ENCODE assay signal across 9 cellular contexts in genomic region chr1:182784556-182785171, GRCh38. TPM values are rescaled to one million over a fixed set of nuclear protein-coding genes. Genes with fewer than 3 reads are reported as not detected.
DNase-seq lines count a peak whose midpoint lies in the region; ATAC-seq and TF ChIP-seq lines count a peak whose summit lies in the region.
"Had no signal": no experiment of that assay in that cellular context is flagged by ENCODE, and none has a peak within 500 bp of the region (broad histone marks: within the 10 kb centered on the region; RNA-seq: fewer than 3 reads in every experiment).

No MANE protein-coding gene starts in this region.

- in situ Hi-C loops in SK-MEL-5 (cut with HindIII; ENCODE audit: low pct_unique_long_range_greater_than_20kb, low sequenced_read_pairs), result no loop called here

- peaks cover 9% of the 10 kb centered on the region for H3K4me1 Mint-ChIP-seq in activated CD4-positive, alpha-beta T cell treated with anti-CD3 and anti-CD28 coated beads for 36 hours

- no peak for ATAC-seq in activated CD4-positive, alpha-beta T cell treated with anti-CD3 and anti-CD28 coated beads for 36 hours
- ATAC-seq in HG03342 (IDR thresholded peaks at IDR 0.05; ENCODE audit: unreplicated experiment) (no peak), GM18868 (IDR thresholded peaks at IDR 0.05; ENCODE audit: unreplicated experiment) (no peak)
- ATAC-seq: activated T-cell treated with anti-CD3 and anti-CD28 coated beads, Interleukin-2, amount 50 U/mL, for 72 hours had no signal

- peaks cover 4% of the 10 kb centered on the region for H3K27me3 Mint-ChIP-seq in activated CD4-positive, alpha-beta T cell treated with anti-CD3 and anti-CD28 coated beads for 36 hours

- peak; percentile 86 for TF ChIP-seq CTCF in fibroblast of mammary gland (conservative IDR thresholded peaks at IDR 0.05; ENCODE audit: control insufficient read depth, insufficient read depth, low read depth, low read length)

- H3K27ac Mint-ChIP-seq in activated CD4-positive, alpha-beta T cell treated with anti-CD3 and anti-CD28 coated beads for 36 hours, result no peak overlapping the region
- H3K27ac Mint-ChIP-seq: activated T-cell treated with anti-CD3 and anti-CD28 coated beads, Interleukin-2, amount 50 U/mL, for 72 hours had no signal

- H3K4me3 Mint-ChIP-seq in activated CD4-positive, alpha-beta T cell treated with anti-CD3 and anti-CD28 coated beads for 36 hours, result no peak overlapping the region
- H3K4me3 Mint-ChIP-seq: activated T-cell treated with anti-CD3 and anti-CD28 coated beads, Interleukin-2, amount 50 U/mL, for 72 hours had no signal

- H3K36me3 Mint-ChIP-seq in activated CD4-positive, alpha-beta T cell treated with anti-CD3 and anti-CD28 coated beads for 36 hours (ENCODE audit: low read depth), result no peaks in the 10 kb centered on the region

- CTCF ChIA-PET in activated CD4-positive, alpha-beta T cell treated with anti-CD3 and anti-CD28 coated beads for 36 hours (lab: Charles Lee), result interaction anchor here (0.6 to 14.1 kb wide), 21 partner anchors 12 to 671 kb away, joined by 3 to 772 read pairs (median 4); partner anchors contain the start of genes RGS16 and RNASEL

- no peaks in the 10 kb centered on the region for H3K9me3 Mint-ChIP-seq in activated CD4-positive, alpha-beta T cell treated with anti-CD3 and anti-CD28 coated beads for 36 hours (ENCODE audit: low read depth)
- H3K9me3 Mint-ChIP-seq: activated T-cell treated with anti-CD3 and anti-CD28 coated beads, Interleukin-2, amount 50 U/mL, for 72 hours had no signal

- POLR2A ChIA-PET in activated CD4-positive, alpha-beta T cell treated with anti-CD3 and anti-CD28 coated beads for 36 hours (lab: Charles Lee), result no interaction called here

- peak; percentile 11 for DNase-seq in activated CD4-positive, alpha-beta T cell treated with anti-CD3 and anti-CD28 coated beads for 36 hours
- DNase-seq in activated CD4-positive, alpha-beta T cell treated with anti-CD3 and anti-CD28 coated beads for 48 hours, result no peak
- peak; percentile 49 for DNase-seq in LoVo (ENCODE audit: low spot score)
- DNase-seq in SK-MEL-5 (ENCODE audit: low read depth, low spot score), result peak; percentile 61
- peak; percentile 57 for DNase-seq in fibroblast of mammary gland (ENCODE audit: low read depth)
- peak; percentile 49 for DNase-seq in putamen (ENCODE audit: low spot score)

- intact Hi-C loops in activated CD4-positive, alpha-beta T cell treated with anti-CD3 and anti-CD28 coated beads for 36 hours (cut with DNase I, micrococcal nuclease), result loop anchor here (1.0 to 5.0 kb wide), 5 partner anchors 67 to 700 kb away; no protein-coding TSS in a partner anchor

- no peak overlapping the region for H3K4me3 ChIP-seq in fibroblast of mammary gland (ENCODE audit: control insufficient read depth, low read depth, low read length)

RNA-seq across cellular contexts. Expression of gene NPL, which starts 4.9 kb away (rescaled TPM):
- total RNA-seq in activated CD4-positive, alpha-beta T cell treated with anti-CD3 and anti-CD28 coated beads for 36 hours, result 1 to 10 TPM; 4.0 to 5.6 TPM
- 6.7 and 7.0 TPM in 2 replicates for total RNA-seq in SK-MEL-5 (2014; rRNA removed; shearing (Covaris generic))
- 3.2 and 5.4 TPM in 2 replicates for polyA plus RNA-seq in SK-MEL-5 (2015; cell fraction: cytosol; rRNA removed)
- 8.0 and 24.3 TPM in 2 replicates for polyA plus RNA-seq in SK-MEL-5 (2015; cell fraction: nucleus; rRNA removed)

RNA-seq across cellular contexts. Expression of gene DHX9, which starts 54.5 kb away (rescaled TPM):
- total RNA-seq in activated CD4-positive, alpha-beta T cell treated with anti-CD3 and anti-CD28 coated beads for 36 hours, result 100 to 1,000 TPM; 244 to 255 TPM
- total RNA-seq in SK-MEL-5 (2014; rRNA removed; shearing (Covaris generic)), result 132 and 145 TPM in 2 replicates
- 155 and 164 TPM in 2 replicates for polyA plus RNA-seq in SK-MEL-5 (2015; cell fraction: cytosol; rRNA removed)
- polyA plus RNA-seq in SK-MEL-5 (2015; cell fraction: nucleus; rRNA removed), result 179 and 270 TPM in 2 replicates
